In genomic region chr7:118041336-118041878, GRCh38 we compare ENCODE assay signal across 1 cellular context.
TF ChIP-seq lines count a peak whose summit lies in the region.

No MANE protein-coding gene starts in this region.

TF ChIP-seq in GM23338, 12 proteins besides CTCF, POLR2A, EP300 and RAD21 (continued from another document):
- TF ChIP-seq, protein P1, sequence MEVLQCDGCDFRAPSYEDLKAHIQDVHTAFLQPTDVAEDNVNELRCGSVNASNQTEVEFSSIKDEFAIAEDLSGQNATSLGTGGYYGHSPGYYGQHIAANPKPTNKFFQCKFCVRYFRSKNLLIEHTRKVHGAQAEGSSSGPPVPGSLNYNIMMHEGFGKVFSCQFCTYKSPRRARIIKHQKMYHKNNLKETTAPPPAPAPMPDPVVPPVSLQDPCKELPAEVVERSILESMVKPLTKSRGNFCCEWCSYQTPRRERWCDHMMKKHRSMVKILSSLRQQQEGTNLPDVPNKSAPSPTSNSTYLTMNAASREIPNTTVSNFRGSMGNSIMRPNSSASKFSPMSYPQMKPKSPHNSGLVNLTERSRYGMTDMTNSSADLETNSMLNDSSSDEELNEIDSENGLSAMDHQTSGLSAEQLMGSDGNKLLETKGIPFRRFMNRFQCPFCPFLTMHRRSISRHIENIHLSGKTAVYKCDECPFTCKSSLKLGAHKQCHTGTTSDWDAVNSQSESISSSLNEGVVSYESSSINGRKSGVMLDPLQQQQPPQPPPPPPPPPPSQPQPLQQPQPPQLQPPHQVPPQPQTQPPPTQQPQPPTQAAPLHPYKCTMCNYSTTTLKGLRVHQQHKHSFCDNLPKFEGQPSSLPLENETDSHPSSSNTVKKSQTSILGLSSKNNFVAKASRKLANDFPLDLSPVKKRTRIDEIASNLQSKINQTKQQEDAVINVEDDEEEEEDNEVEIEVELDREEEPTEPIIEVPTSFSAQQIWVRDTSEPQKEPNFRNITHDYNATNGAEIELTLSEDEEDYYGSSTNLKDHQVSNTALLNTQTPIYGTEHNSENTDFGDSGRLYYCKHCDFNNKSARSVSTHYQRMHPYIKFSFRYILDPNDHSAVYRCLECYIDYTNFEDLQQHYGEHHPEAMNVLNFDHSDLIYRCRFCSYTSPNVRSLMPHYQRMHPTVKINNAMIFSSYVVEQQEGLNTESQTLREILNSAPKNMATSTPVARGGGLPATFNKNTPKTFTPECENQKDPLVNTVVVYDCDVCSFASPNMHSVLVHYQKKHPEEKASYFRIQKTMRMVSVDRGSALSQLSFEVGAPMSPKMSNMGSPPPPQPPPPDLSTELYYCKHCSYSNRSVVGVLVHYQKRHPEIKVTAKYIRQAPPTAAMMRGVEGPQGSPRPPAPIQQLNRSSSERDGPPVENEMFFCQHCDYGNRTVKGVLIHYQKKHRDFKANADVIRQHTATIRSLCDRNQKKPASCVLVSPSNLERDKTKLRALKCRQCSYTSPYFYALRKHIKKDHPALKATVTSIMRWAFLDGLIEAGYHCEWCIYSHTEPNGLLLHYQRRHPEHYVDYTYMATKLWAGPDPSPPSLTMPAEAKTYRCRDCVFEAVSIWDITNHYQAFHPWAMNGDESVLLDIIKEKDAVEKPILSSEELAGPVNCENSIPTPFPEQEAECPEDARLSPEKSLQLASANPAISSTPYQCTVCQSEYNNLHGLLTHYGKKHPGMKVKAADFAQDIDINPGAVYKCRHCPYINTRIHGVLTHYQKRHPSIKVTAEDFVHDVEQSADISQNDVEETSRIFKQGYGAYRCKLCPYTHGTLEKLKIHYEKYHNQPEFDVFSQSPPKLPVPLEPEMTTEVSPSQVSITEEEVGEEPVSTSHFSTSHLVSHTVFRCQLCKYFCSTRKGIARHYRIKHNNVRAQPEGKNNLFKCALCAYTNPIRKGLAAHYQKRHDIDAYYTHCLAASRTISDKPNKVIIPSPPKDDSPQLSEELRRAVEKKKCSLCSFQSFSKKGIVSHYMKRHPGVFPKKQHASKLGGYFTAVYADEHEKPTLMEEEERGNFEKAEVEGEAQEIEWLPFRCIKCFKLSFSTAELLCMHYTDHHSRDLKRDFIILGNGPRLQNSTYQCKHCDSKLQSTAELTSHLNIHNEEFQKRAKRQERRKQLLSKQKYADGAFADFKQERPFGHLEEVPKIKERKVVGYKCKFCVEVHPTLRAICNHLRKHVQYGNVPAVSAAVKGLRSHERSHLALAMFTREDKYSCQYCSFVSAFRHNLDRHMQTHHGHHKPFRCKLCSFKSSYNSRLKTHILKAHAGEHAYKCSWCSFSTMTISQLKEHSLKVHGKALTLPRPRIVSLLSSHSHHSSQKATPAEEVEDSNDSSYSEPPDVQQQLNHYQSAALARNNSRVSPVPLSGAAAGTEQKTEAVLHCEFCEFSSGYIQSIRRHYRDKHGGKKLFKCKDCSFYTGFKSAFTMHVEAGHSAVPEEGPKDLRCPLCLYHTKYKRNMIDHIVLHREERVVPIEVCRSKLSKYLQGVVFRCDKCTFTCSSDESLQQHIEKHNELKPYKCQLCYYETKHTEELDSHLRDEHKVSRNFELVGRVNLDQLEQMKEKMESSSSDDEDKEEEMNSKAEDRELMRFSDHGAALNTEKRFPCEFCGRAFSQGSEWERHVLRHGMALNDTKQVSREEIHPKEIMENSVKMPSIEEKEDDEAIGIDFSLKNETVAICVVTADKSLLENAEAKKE (CRISPR knock-in tag; IDR thresholded peaks at IDR 0.05) = no peak
- TF ChIP-seq EZH2 (IDR thresholded peaks at IDR 0.05; ENCODE audit: low read depth, unreplicated experiment) = no peak
- TF ChIP-seq, protein P2, sequence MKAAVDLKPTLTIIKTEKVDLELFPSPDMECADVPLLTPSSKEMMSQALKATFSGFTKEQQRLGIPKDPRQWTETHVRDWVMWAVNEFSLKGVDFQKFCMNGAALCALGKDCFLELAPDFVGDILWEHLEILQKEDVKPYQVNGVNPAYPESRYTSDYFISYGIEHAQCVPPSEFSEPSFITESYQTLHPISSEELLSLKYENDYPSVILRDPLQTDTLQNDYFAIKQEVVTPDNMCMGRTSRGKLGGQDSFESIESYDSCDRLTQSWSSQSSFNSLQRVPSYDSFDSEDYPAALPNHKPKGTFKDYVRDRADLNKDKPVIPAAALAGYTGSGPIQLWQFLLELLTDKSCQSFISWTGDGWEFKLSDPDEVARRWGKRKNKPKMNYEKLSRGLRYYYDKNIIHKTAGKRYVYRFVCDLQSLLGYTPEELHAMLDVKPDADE (IDR thresholded peaks at IDR 0.05) = no peak
- no peak for TF ChIP-seq REST (IDR thresholded peaks at IDR 0.05; ENCODE audit: unreplicated experiment)
- TF ChIP-seq POLR2AphosphoS5 (IDR thresholded peaks at IDR 0.05; ENCODE audit: low read depth) = no peak
- TF ChIP-seq NANOG (IDR thresholded peaks at IDR 0.05; ENCODE audit: borderline replicate concordance) = no peak
